In the genomic region with DNA sequence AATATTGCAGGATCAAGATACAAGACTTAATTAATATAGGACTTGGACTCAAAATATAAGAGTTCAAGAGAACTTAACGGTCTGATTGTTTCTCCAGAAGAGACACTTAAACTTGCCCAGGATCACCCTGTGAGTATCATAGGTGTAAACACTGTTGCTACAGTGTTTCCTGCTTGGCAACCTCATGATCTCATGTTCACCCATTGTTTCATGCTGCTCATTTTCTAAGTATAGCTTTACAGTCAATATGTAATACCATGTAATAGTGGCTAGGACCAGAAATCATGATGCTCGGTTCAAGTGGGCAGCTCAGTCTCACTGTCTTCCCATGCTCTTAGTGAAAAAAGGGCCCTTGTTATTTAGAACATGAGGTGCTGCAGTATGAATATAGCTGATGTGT, we compare ENCODE assay signal across 15 cellular contexts.
"Had no signal": no experiment of that assay in that cellular context is flagged by ENCODE, and none has a peak within 500 bp of the region (broad histone marks: within the 10 kb centered on the region; RNA-seq: fewer than 3 reads in every experiment).

No MANE protein-coding gene starts in this region.

- H3K36me3 ChIP-seq: pancreas, stomach, upper lobe of right lung had no signal

- H3K27me3 ChIP-seq: pancreas, stomach, testis, upper lobe of right lung had no signal

- H3K4me1 ChIP-seq: pancreas, testis, upper lobe of right lung had no signal

- H3K9me3 ChIP-seq: pancreas, stomach, testis, upper lobe of right lung had no signal

- ATAC-seq: left colon; naive thymus-derived CD8-positive, alpha-beta T cell; pancreas; upper lobe of right lung had no signal

- DNase-seq: activated CD4-positive, alpha-beta T cell treated with anti-CD3 and anti-CD28 coated beads, Interleukin-2, amount 50 U/mL, for 1 hour; activated CD8-positive, alpha-beta memory T cell treated with anti-CD3 and anti-CD28 coated beads for 24 hours; activated naive CD4-positive, alpha-beta T cell; activated naive CD8-positive, alpha-beta T cell treated with anti-CD3 and anti-CD28 coated beads, Interleukin-2, amount 10 ng/mL, durations not matched to agents 7 days and 5 days; cerebellar nuclear complex; immature natural killer cell; left colon; naive thymus-derived CD8-positive, alpha-beta T cell; pancreas; stimulated activated CD4-positive, alpha-beta T cell treated with anti-CD3 and anti-CD28 coated beads, Interleukin-12 subunit alpha, Interleukin-12 subunit beta, amount 100 ng/mL, for 4 hours; stimulated activated CD4-positive, alpha-beta T cell treated with anti-CD3 and anti-CD28 coated beads, Interleukin-2, amount 100 ng/mL, for 24 hours; stomach; T-helper 9 cell; testis; upper lobe of right lung had no signal

- H3K27ac ChIP-seq: pancreas, testis, upper lobe of right lung had no signal

- H3K4me3 ChIP-seq: pancreas, stomach, testis, upper lobe of right lung had no signal
